Comparison of ENCODE assay signal across 8 cellular contexts in genomic region chr5:177426566-177427210, GRCh38. TPM values are rescaled to one million over a fixed set of nuclear protein-coding genes. Genes with fewer than 3 reads are reported as not detected.
DNase-seq lines count a peak whose midpoint lies in the region; ATAC-seq and TF ChIP-seq lines count a peak whose summit lies in the region.

GRK6 (plus strand) TSS chr5:177426676; CDS start chr5:177426846, 170 bp downstream.

- H4K8ac ChIP-seq in mesendoderm (ENCODE audit: low read depth, low read length), result no peak within 1 kb of the TSS

- H3K27ac ChIP-seq in DOHH2 (ENCODE audit: low read depth, low read length) (peak within 1 kb of the TSS; percentile 94), mesendoderm (ENCODE audit: low read depth, low read length) (peak within 1 kb of the TSS; percentile 69), substantia nigra (ENCODE audit: low read depth, low read length, poor library complexity, severe bottlenecking) (peak within 1 kb of the TSS; percentile 87)

- peak within 1 kb of the TSS; percentile 99 for H3K23ac ChIP-seq in mesendoderm (ENCODE audit: low read length)

- H3K18ac ChIP-seq in mesendoderm (ENCODE audit: low read length), result peak within 1 kb of the TSS; percentile 46

- H2BK120ac ChIP-seq in mesendoderm (ENCODE audit: low read depth, low read length), result peak within 1 kb of the TSS; percentile 78

- no CpG with 5 or more reads among the region's 82 CpGs for WGBS in mesendoderm (ENCODE audit: extremely low coverage, insufficient coverage, low lambda C conversion rate)

- peak within 1 kb of the TSS; percentile 37 for H2AK5ac ChIP-seq in mesendoderm (ENCODE audit: low read length)

- no peaks in the 10 kb centered on the region for H3K27me3 ChIP-seq in DOHH2 (ENCODE audit: control insufficient read depth, low read length)
- H3K27me3 ChIP-seq in mesendoderm (ENCODE audit: insufficient read depth, low read length, poor library complexity), result no peaks in the 10 kb centered on the region

- H3K4ac ChIP-seq in mesendoderm (ENCODE audit: low read depth, low read length), result peak within 1 kb of the TSS; percentile 56

- no peaks in the 10 kb centered on the region for H3K9me2 ChIP-seq in DOHH2 (replicated peaks; ENCODE audit: control insufficient read depth, low read length)

- no peak within 1 kb of the TSS for H4K5ac ChIP-seq in mesendoderm (ENCODE audit: low read length)

- H3K4me2 ChIP-seq in DOHH2 (ENCODE audit: low read length) (peak within 1 kb of the TSS; percentile 90), mesendoderm (ENCODE audit: low read length) (peak within 1 kb of the TSS; percentile 89)

- peaks cover 11% of the 10 kb centered on the region for H3K79me1 ChIP-seq in mesendoderm (ENCODE audit: low read length)

- peak within 1 kb of the TSS; percentile 94 for H3K9ac ChIP-seq in mesendoderm (ENCODE audit: low read length)

- peaks cover 23% of the 10 kb centered on the region for H3F3A ChIP-seq in DOHH2 (ENCODE audit: control insufficient read depth, insufficient read depth)

- peaks cover 40% of the 10 kb centered on the region for H3K79me2 ChIP-seq in DOHH2 (ENCODE audit: control insufficient read depth, low read length)
- H3K79me2 ChIP-seq in mesendoderm (ENCODE audit: control insufficient read depth, insufficient read depth, low read length), result peaks cover 5% of the 10 kb centered on the region

- peak; percentile 8 for ATAC-seq in GM21528 (IDR thresholded peaks at IDR 0.05; ENCODE audit: low FRiP score, unreplicated experiment)

- H3K36me3 ChIP-seq in DOHH2 (ENCODE audit: control insufficient read depth, low read length) (peaks cover 33% of the 10 kb centered on the region), mesendoderm (ENCODE audit: control insufficient read depth, insufficient read depth, low read length) (no peaks in the 10 kb centered on the region)

- H3K4me1 ChIP-seq in DOHH2 (ENCODE audit: control insufficient read depth, low read length) (peaks cover 51% of the 10 kb centered on the region), mesendoderm (ENCODE audit: control insufficient read depth, low read depth, low read length) (peaks cover 6% of the 10 kb centered on the region)

- TF ChIP-seq CTCF in DOHH2 (IDR thresholded peaks at IDR 0.05; ENCODE audit: low read depth, low read length, poor library complexity, severe bottlenecking), result no peak

- no peak within 1 kb of the TSS for H2BK15ac ChIP-seq in mesendoderm (replicated peaks; ENCODE audit: low read depth)

- peak within 1 kb of the TSS; percentile 87 for H3K4me3 ChIP-seq in DOHH2 (ENCODE audit: low read length)
- H3K4me3 ChIP-seq in Jurkat, Clone E6-1 (ENCODE audit: low read length), result peak within 1 kb of the TSS; percentile 79
- H3K4me3 ChIP-seq in mesendoderm (ENCODE audit: low read length), result peak within 1 kb of the TSS; percentile 82

- H3K9me3 ChIP-seq in DOHH2 (ENCODE audit: control insufficient read depth, insufficient read depth, low read length), result no peaks in the 10 kb centered on the region

- peak within 1 kb of the TSS; percentile 94 for H3K56ac ChIP-seq in mesendoderm (ENCODE audit: low read length)

- H2BK5ac ChIP-seq in mesendoderm (ENCODE audit: low read length), result no peak within 1 kb of the TSS

- DNase-seq in Jurkat, Clone E6-1 (ENCODE audit: low read depth, low spot score), result no peak
- DNase-seq in activated CD4-positive, alpha-beta T cell treated with anti-CD3 and anti-CD28 coated beads, Interleukin-2, amount 50 U/mL, for 1 hour, result peak; percentile 61
- peak; percentile 55 for DNase-seq in effector CD4-positive, alpha-beta T cell
- DNase-seq in mesendoderm (peak; percentile 42), substantia nigra (lab: John Stamatoyannopoulos, UW) (peak in 5 of 49 donors; percentile 38 to 81 (median 49)), NCI-H1694 (lab: John Stamatoyannopoulos, UW) (no peak)

- no peaks in the 10 kb centered on the region for H4K20me1 ChIP-seq in DOHH2 (ENCODE audit: control insufficient read depth, insufficient read depth, low read depth, low read length)

RNA-seq across cellular contexts. Expression of gene GRK6, which starts in this region (rescaled TPM):
- polyA plus RNA-seq in Jurkat, Clone E6-1 (2012; ENCODE audit: insufficient read depth, insufficient read length), result 117 TPM
- polyA plus RNA-seq in mesendoderm (2013, experiment 1 of 2), result 20.9 TPM
- 21.1 TPM for polyA plus RNA-seq in mesendoderm (2013, experiment 2 of 2)

Comparison
In these comparisons a context has a peak if more than half of its experiments do, and no peak if none do; other contexts are left out.
1. DNase-seq: peak in activated CD4-positive, alpha-beta T cell treated with anti-CD3 and anti-CD28 coated beads, Interleukin-2, amount 50 U/mL, for 1 hour (single experiment), effector CD4-positive, alpha-beta T cell (single experiment) and mesendoderm (single experiment); none in Jurkat, Clone E6-1 (single experiment) and NCI-H1694 (single experiment).
2. Peak in every context shown above with its lines, with median percentiles within 50 percentile points of each other: H3K27ac ChIP-seq and H3K4me3 ChIP-seq.